In the genomic region with DNA sequence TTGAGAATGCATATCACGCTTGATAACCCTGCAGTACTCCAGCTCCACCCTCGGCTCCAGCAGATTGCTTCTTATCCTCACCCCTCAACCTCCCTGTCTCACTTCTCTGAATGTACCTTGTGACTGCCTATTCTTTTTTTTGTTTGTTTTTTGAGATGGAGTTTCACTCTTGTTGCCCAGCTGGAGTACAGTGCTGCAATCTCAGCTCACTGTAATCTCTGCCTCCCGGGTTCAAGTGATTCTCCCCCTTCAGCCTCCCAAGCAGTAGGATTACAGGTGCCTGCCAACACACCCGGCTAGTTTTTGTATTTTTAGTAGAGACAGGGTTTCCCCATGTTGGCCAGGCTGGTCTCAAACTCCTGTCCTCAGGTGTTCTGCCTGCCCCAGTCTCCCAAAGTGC, we compare ENCODE assay signal across 5 cellular contexts. TPM values are rescaled to one million over a fixed set of nuclear protein-coding genes. Genes with fewer than 3 reads are reported as not detected.
"Had no signal": no experiment of that assay in that cellular context is flagged by ENCODE, and none has a peak within 500 bp of the region (broad histone marks: within the 10 kb centered on the region; RNA-seq: fewer than 3 reads in every experiment).

No MANE protein-coding gene starts in this region.

RNA-seq across cellular contexts. Expression of gene LDLRAD2, which starts 55.5 kb away (rescaled TPM):
- total RNA-seq: esophagus squamous epithelium, myocyte, osteocyte, right atrium auricular region, temporal lobe had no signal
